In genomic region chr5:150033334-150033733, GRCh38 we compare ENCODE assay signal across 21 cellular contexts. TPM values are rescaled to one million over a fixed set of nuclear protein-coding genes. Genes with fewer than 3 reads are reported as not detected.
DNase-seq lines count a peak whose midpoint lies in the region; ATAC-seq, FAIRE-seq and TF ChIP-seq lines count a peak whose summit lies in the region.
"Had no signal": no experiment of that assay in that cellular context is flagged by ENCODE, and none has a peak within 500 bp of the region (broad histone marks: within the 10 kb centered on the region; RNA-seq: fewer than 3 reads in every experiment).

No MANE protein-coding gene starts in this region.

- no peak overlapping the region for H3K4me3 Mint-ChIP-seq in activated T-cell treated with anti-CD3 and anti-CD28 coated beads, Interleukin-2, amount 50 U/mL, for 24 hours
- no peak overlapping the region for H3K4me3 Mint-ChIP-seq in astrocyte (ENCODE audit: unreplicated experiment)
- peak overlapping the region in 1 of 10 donors; percentile 43 for H3K4me3 Mint-ChIP-seq in naive thymus-derived CD8-positive, alpha-beta T cell
- no peak overlapping the region for H3K4me3 Mint-ChIP-seq in activated CD4-positive, alpha-beta memory T cell treated with anti-CD3 and anti-CD28 coated beads for 36 hours
- H3K4me3 Mint-ChIP-seq: CD4-positive, alpha-beta T cell had no signal

- H3K27me3 Mint-ChIP-seq in activated T-cell treated with anti-CD3 and anti-CD28 coated beads, Interleukin-2, amount 50 U/mL, for 24 hours: no peaks in the 10 kb centered on the region
- no peaks in the 10 kb centered on the region for H3K27me3 Mint-ChIP-seq in astrocyte (ENCODE audit: low read depth, unreplicated experiment)
- no peaks in the 10 kb centered on the region for H3K27me3 Mint-ChIP-seq in naive thymus-derived CD8-positive, alpha-beta T cell
- no peaks in the 10 kb centered on the region for H3K27me3 Mint-ChIP-seq in activated CD4-positive, alpha-beta memory T cell treated with anti-CD3 and anti-CD28 coated beads for 36 hours
- H3K27me3 Mint-ChIP-seq: CD4-positive, alpha-beta T cell had no signal

- H3K4me3 ChIP-seq in HEK293 (ENCODE audit: low read depth, low read length) (no peak overlapping the region), astrocyte (ENCODE audit: insufficient read depth, low read depth, low read length) (no peak overlapping the region), osteoblast (ENCODE audit: insufficient read depth, low read length) (no peak overlapping the region)
- H3K4me3 ChIP-seq: A549, GM23248 had no signal

- TF ChIP-seq CTCF in HEK293 (tag by site-specific recombination; IDR thresholded peaks at IDR 0.05) (no peak), astrocyte (IDR thresholded peaks at IDR 0.05; ENCODE audit: insufficient read depth, low read depth, low read length) (no peak), osteoblast (IDR thresholded peaks at IDR 0.05; ENCODE audit: extremely low read depth, low read depth, low read length) (no peak)

- no peak overlapping the region for H3K27ac ChIP-seq in HEK293 (ENCODE audit: extremely low read depth, low read depth, low read length)
- no peak overlapping the region for H3K27ac ChIP-seq in astrocyte (ENCODE audit: low read depth, low read length)
- H3K27ac ChIP-seq in osteoblast (ENCODE audit: low read depth, low read length): peak overlapping the region; percentile 16
- H3K27ac ChIP-seq: 22Rv1, A549, C4-2B, GM23248 had no signal

- no peak for ATAC-seq in HG03108 (IDR thresholded peaks at IDR 0.05; ENCODE audit: unreplicated experiment)
- ATAC-seq in naive thymus-derived CD8-positive, alpha-beta T cell: no peak
- ATAC-seq: A549 had no signal

- peaks cover 58 to 98% of the 10 kb centered on the region in 2 experiments for H3K36me3 ChIP-seq in HEK293 (ENCODE audit: control insufficient read depth in 2 of 2, insufficient read depth in 1 of 2, low read length in 2 of 2)
- peaks cover 68% of the 10 kb centered on the region for H3K36me3 ChIP-seq in astrocyte (ENCODE audit: insufficient read depth, low read length)
- peaks cover 89% of the 10 kb centered on the region for H3K36me3 ChIP-seq in osteoblast (ENCODE audit: insufficient read depth, low read length)

- H3K27me3 ChIP-seq in astrocyte (ENCODE audit: insufficient read depth, low read length) (no peaks in the 10 kb centered on the region), osteoblast (ENCODE audit: insufficient read depth, low read length) (no peaks in the 10 kb centered on the region)

- DNase-seq in activated T-cell treated with anti-CD3 and anti-CD28 coated beads, Interleukin-2, amount 50 U/mL, for 24 hours: no peak
- no peak for DNase-seq in activated T-cell treated with anti-CD3 and anti-CD28 coated beads for 4 hours
- DNase-seq in astrocyte (ENCODE audit: low read depth): no peak
- DNase-seq in osteoblast (ENCODE audit: insufficient read length, low spot score, missing footprints): no peak
- no peak for DNase-seq in naive thymus-derived CD8-positive, alpha-beta T cell
- DNase-seq in activated CD4-positive, alpha-beta memory T cell treated with anti-CD3 and anti-CD28 coated beads for 36 hours: no peak
- DNase-seq: AML-193; CD4-positive, alpha-beta T cell; DMS153; DMS79; GDM1; GM23248; HCEC 1CT had no signal

- H3K9ac ChIP-seq in astrocyte (ENCODE audit: low read length): no peak overlapping the region
- H3K9ac ChIP-seq: GM23248 had no signal

- H4K20me1 ChIP-seq in astrocyte (ENCODE audit: insufficient read depth, low read length) (no peaks in the 10 kb centered on the region), osteoblast (ENCODE audit: insufficient read depth, low read length) (no peaks in the 10 kb centered on the region)

- H3K79me2 ChIP-seq in astrocyte (ENCODE audit: insufficient read depth, low read length) (peaks cover 9% of the 10 kb centered on the region), osteoblast (ENCODE audit: insufficient read depth, low read length) (peaks cover 27% of the 10 kb centered on the region)

- CTCF ChIA-PET in HEK293 (lab: Yijun Ruan, JAX): no interaction called here
- CTCF ChIA-PET in activated CD4-positive, alpha-beta memory T cell treated with anti-CD3 and anti-CD28 coated beads for 36 hours (lab: Charles Lee): no interaction called here

- H3K9me3 Mint-ChIP-seq in activated T-cell treated with anti-CD3 and anti-CD28 coated beads, Interleukin-2, amount 50 U/mL, for 24 hours: no peaks in the 10 kb centered on the region
- H3K9me3 Mint-ChIP-seq in astrocyte (ENCODE audit: unreplicated experiment): no peaks in the 10 kb centered on the region
- no peaks in the 10 kb centered on the region for H3K9me3 Mint-ChIP-seq in naive thymus-derived CD8-positive, alpha-beta T cell
- H3K9me3 Mint-ChIP-seq in activated CD4-positive, alpha-beta memory T cell treated with anti-CD3 and anti-CD28 coated beads for 36 hours: no peaks in the 10 kb centered on the region
- H3K9me3 Mint-ChIP-seq: CD4-positive, alpha-beta T cell had no signal

- H3K27ac Mint-ChIP-seq in activated T-cell treated with anti-CD3 and anti-CD28 coated beads, Interleukin-2, amount 50 U/mL, for 24 hours: peak overlapping the region; percentile 22
- H3K27ac Mint-ChIP-seq in astrocyte (ENCODE audit: unreplicated experiment): peak overlapping the region; percentile 49
- peak overlapping the region in 4 of 10 donors; percentile 35 to 67 (median 48) for H3K27ac Mint-ChIP-seq in naive thymus-derived CD8-positive, alpha-beta T cell
- no peak overlapping the region for H3K27ac Mint-ChIP-seq in activated CD4-positive, alpha-beta memory T cell treated with anti-CD3 and anti-CD28 coated beads for 36 hours
- H3K27ac Mint-ChIP-seq: CD4-positive, alpha-beta T cell had no signal

- POLR2A ChIA-PET in HEK293 (lab: Yijun Ruan, JAX): interaction anchor here (1.9 kb wide), 1 partner anchor 33 kb away, joined by 6 read pairs; the partner anchor contains the start of genes HMGXB3 and TIGD6
- POLR2A ChIA-PET in naive thymus-derived CD8-positive, alpha-beta T cell (lab: Charles Lee): no interaction called here
- POLR2A ChIA-PET in activated CD4-positive, alpha-beta memory T cell treated with anti-CD3 and anti-CD28 coated beads for 36 hours (lab: Charles Lee): interaction anchor here (1.8 kb wide), 1 partner anchor 31 kb away, joined by 3 read pairs; no protein-coding TSS in a partner anchor

- H2AFZ ChIP-seq in astrocyte (ENCODE audit: low read depth, low read length) (no peak overlapping the region), osteoblast (ENCODE audit: low read length) (no peak overlapping the region)
- H2AFZ ChIP-seq: GM23248 had no signal

- intact Hi-C loops in activated CD4-positive, alpha-beta memory T cell treated with anti-CD3 and anti-CD28 coated beads for 36 hours (cut with micrococcal nuclease): no loop called here

- H3K9me3 ChIP-seq in HEK293 (ENCODE audit: control insufficient read depth, insufficient read depth, low read depth, low read length) (no peaks in the 10 kb centered on the region), astrocyte (ENCODE audit: insufficient read depth, low read depth, low read length) (no peaks in the 10 kb centered on the region), osteoblast (ENCODE audit: low read depth, low read length) (no peaks in the 10 kb centered on the region)
- H3K9me3 ChIP-seq: A549 had no signal

- no peak for FAIRE-seq in astrocyte (lab: Jason Lieb, UNC)
- FAIRE-seq: A549, GM12892, GM18507 had no signal

- H3K4me1 Mint-ChIP-seq in activated T-cell treated with anti-CD3 and anti-CD28 coated beads, Interleukin-2, amount 50 U/mL, for 24 hours (ENCODE audit: low read depth): no peaks in the 10 kb centered on the region
- H3K4me1 Mint-ChIP-seq in astrocyte (ENCODE audit: low read depth, unreplicated experiment): peaks cover 44% of the 10 kb centered on the region
- peaks cover 0 to 5% (median under 1%) of the 10 kb centered on the region in 4 donors for H3K4me1 Mint-ChIP-seq in naive thymus-derived CD8-positive, alpha-beta T cell
- no peaks in the 10 kb centered on the region for H3K4me1 Mint-ChIP-seq in activated CD4-positive, alpha-beta memory T cell treated with anti-CD3 and anti-CD28 coated beads for 36 hours (ENCODE audit: low read depth)

- peaks cover 95% of the 10 kb centered on the region for H3K36me3 Mint-ChIP-seq in activated T-cell treated with anti-CD3 and anti-CD28 coated beads, Interleukin-2, amount 50 U/mL, for 24 hours (ENCODE audit: low read depth)
- H3K36me3 Mint-ChIP-seq in astrocyte (ENCODE audit: low read depth, unreplicated experiment): peaks cover 44% of the 10 kb centered on the region
- H3K36me3 Mint-ChIP-seq in naive thymus-derived CD8-positive, alpha-beta T cell: peaks cover 7 to 97% (median 33%) of the 10 kb centered on the region in 3 donors
- H3K36me3 Mint-ChIP-seq in activated CD4-positive, alpha-beta memory T cell treated with anti-CD3 and anti-CD28 coated beads for 36 hours: peaks cover 48% of the 10 kb centered on the region

- H3K4me1 ChIP-seq in HEK293 (ENCODE audit: control insufficient read depth, insufficient read depth, low read length): no peaks in the 10 kb centered on the region
- peaks cover 29% of the 10 kb centered on the region for H3K4me1 ChIP-seq in astrocyte (ENCODE audit: insufficient read depth, low read length)
- H3K4me1 ChIP-seq in osteoblast (ENCODE audit: insufficient read depth, low read length): peaks cover 37% of the 10 kb centered on the region

- H3K4me2 ChIP-seq in astrocyte (ENCODE audit: low read length): no peak overlapping the region
- no peak overlapping the region for H3K4me2 ChIP-seq in osteoblast (ENCODE audit: insufficient read depth, low read length)
- H3K4me2 ChIP-seq: A549 had no signal

TF ChIP-seq in HEK293, 187 proteins besides CTCF, POLR2A, EP300 and RAD21:
- TF ChIP-seq PRDM1 (tag by site-specific recombination; IDR thresholded peaks at IDR 0.05): peak; percentile 80
- no peak for TF ChIP-seq ZNF23 (tag by site-specific recombination; IDR thresholded peaks at IDR 0.05; ENCODE audit: borderline replicate concordance)
TF ChIP-seq in HEK293: peak in this region for 1.

RNA-seq across cellular contexts. Expression of gene HMGXB3, which starts 32.8 kb away (rescaled TPM):
- total RNA-seq in astrocyte: 58.1 and 58.6 TPM in 2 replicates
- 49.8 and 54.3 TPM in 2 replicates for total RNA-seq in osteoblast
- 10 to 100 TPM; 33.8 to 36.5 TPM for total RNA-seq in naive thymus-derived CD8-positive, alpha-beta T cell
- 10 to 100 TPM in 1 of 3 donors, 1 to 10 TPM in 2; 4.6 to 13.1 (median 6.1) TPM for polyA plus RNA-seq in naive thymus-derived CD8-positive, alpha-beta T cell
- total RNA-seq in activated CD4-positive, alpha-beta memory T cell treated with anti-CD3 and anti-CD28 coated beads for 36 hours: 10 to 100 TPM; 29.4 to 31.3 TPM

RNA-seq across cellular contexts. Expression of gene TIGD6, which starts 32.9 kb away (rescaled TPM):
- total RNA-seq in astrocyte (5.5 and 6.2 TPM in 2 replicates), osteoblast (9.1 and 9.8 TPM in 2 replicates)
- total RNA-seq in naive thymus-derived CD8-positive, alpha-beta T cell: 1 to 10 TPM; 6.0 to 6.3 TPM
- polyA plus RNA-seq in naive thymus-derived CD8-positive, alpha-beta T cell: 1 to 10 TPM; 2.7 to 4.5 (median 3.6) TPM
- 1 to 10 TPM; 2.5 to 2.6 TPM for total RNA-seq in activated CD4-positive, alpha-beta memory T cell treated with anti-CD3 and anti-CD28 coated beads for 36 hours

RNA-seq across cellular contexts. Expression of gene CSF1R, which starts 53.0 kb away (rescaled TPM):
- 1.4 and 1.6 TPM in 2 replicates for total RNA-seq in astrocyte
- total RNA-seq in osteoblast: 0.36 and 0.88 TPM in 2 replicates
- 1 to 10 TPM; 1.0 to 1.5 TPM for total RNA-seq in naive thymus-derived CD8-positive, alpha-beta T cell
- under 1 TPM; 0.07 to 0.82 (median 0.55) TPM for polyA plus RNA-seq in naive thymus-derived CD8-positive, alpha-beta T cell
- total RNA-seq in activated CD4-positive, alpha-beta memory T cell treated with anti-CD3 and anti-CD28 coated beads for 36 hours: under 1 TPM; 0.41 to 0.78 TPM
- total RNA-seq: GM23248, HT-29 had no signal
